ENCODE assay signal across 8 cellular contexts in genomic region chr3:57691411-57692133, GRCh38. TPM values are rescaled to one million over a fixed set of nuclear protein-coding genes. Genes with fewer than 3 reads are reported as not detected.
A peak's percentile ranks its signal among the peaks of the same experiment; 100 is the strongest.
DNase-seq lines count a peak whose midpoint lies in the region; ATAC-seq and TF ChIP-seq lines count a peak whose summit lies in the region.

No MANE protein-coding gene starts in this region.

- no peaks in the 10 kb centered on the region for H3K27me3 ChIP-seq in iPS-18a (ENCODE audit: control insufficient read depth, insufficient read depth, low read length)

- H3K4me3 Mint-ChIP-seq in activated T-helper 17 cell treated with anti-CD3 and anti-CD28 coated beads, Interleukin-2, amount 50 U/mL, for 72 hours, result peak overlapping the region; percentile 96
- peak overlapping the region; percentile 84 for H3K4me3 Mint-ChIP-seq in stimulated activated effector memory CD8-positive, alpha-beta T cell treated with anti-CD3 and anti-CD28 coated beads, Interleukin-12 subunit alpha, Interleukin-12 subunit beta, amount 100 ng/mL, for 72 hours

- peak overlapping the region; percentile 80 for H3K4me3 ChIP-seq in iPS-18a (ENCODE audit: low read length)

- TF ChIP-seq CTCF in GM13977 (IDR thresholded peaks at IDR 0.05; ENCODE audit: extremely low read depth, insufficient read depth, missing control alignments), result no peak

- peak overlapping the region; percentile 94 for H3K27ac Mint-ChIP-seq in activated T-helper 17 cell treated with anti-CD3 and anti-CD28 coated beads, Interleukin-2, amount 50 U/mL, for 72 hours
- H3K27ac Mint-ChIP-seq in stimulated activated effector memory CD8-positive, alpha-beta T cell treated with anti-CD3 and anti-CD28 coated beads, Interleukin-12 subunit alpha, Interleukin-12 subunit beta, amount 100 ng/mL, for 72 hours, result peak overlapping the region; percentile 93

- H3K9me3 ChIP-seq in iPS-18a (ENCODE audit: control insufficient read depth, low read depth, low read length), result no peaks in the 10 kb centered on the region

- no peaks in the 10 kb centered on the region for H3K36me3 ChIP-seq in iPS-18a (ENCODE audit: control insufficient read depth, low read depth, low read length)

- H3K36me3 Mint-ChIP-seq in activated T-helper 17 cell treated with anti-CD3 and anti-CD28 coated beads, Interleukin-2, amount 50 U/mL, for 72 hours (ENCODE audit: low read depth), result peaks cover 29% of the 10 kb centered on the region
- peaks cover 42% of the 10 kb centered on the region for H3K36me3 Mint-ChIP-seq in stimulated activated effector memory CD8-positive, alpha-beta T cell treated with anti-CD3 and anti-CD28 coated beads, Interleukin-12 subunit alpha, Interleukin-12 subunit beta, amount 100 ng/mL, for 72 hours

- H3K4me1 ChIP-seq in iPS-18a (ENCODE audit: control insufficient read depth, low read depth, low read length), result no peaks in the 10 kb centered on the region

- in situ Hi-C loops in GM13977 (cut with MboI; ENCODE audit: low pct_unique_long_range_greater_than_20kb, low sequenced_read_pairs, unreplicated experiment), result no loop called here

- H3K27ac ChIP-seq in iPS-18a (ENCODE audit: low read length), result no peak overlapping the region

- ATAC-seq in activated T-helper 17 cell treated with anti-CD3 and anti-CD28 coated beads, Interleukin-2, amount 50 U/mL, for 72 hours (replicated peaks), result no peak
- ATAC-seq in stimulated activated effector memory CD8-positive, alpha-beta T cell treated with anti-CD3 and anti-CD28 coated beads, Interleukin-12 subunit alpha, Interleukin-12 subunit beta, amount 100 ng/mL, for 72 hours, result no peak
- ATAC-seq in GM19035 (IDR thresholded peaks at IDR 0.05; ENCODE audit: unreplicated experiment), result no peak

- peak overlapping the region; percentile 83 for H3K9ac ChIP-seq in iPS-18a (ENCODE audit: low read length)

- H3K4me1 Mint-ChIP-seq in activated T-helper 17 cell treated with anti-CD3 and anti-CD28 coated beads, Interleukin-2, amount 50 U/mL, for 72 hours, result peaks cover 20% of the 10 kb centered on the region
- peaks cover 42% of the 10 kb centered on the region for H3K4me1 Mint-ChIP-seq in stimulated activated effector memory CD8-positive, alpha-beta T cell treated with anti-CD3 and anti-CD28 coated beads, Interleukin-12 subunit alpha, Interleukin-12 subunit beta, amount 100 ng/mL, for 72 hours

- H3K9me3 Mint-ChIP-seq in activated T-helper 17 cell treated with anti-CD3 and anti-CD28 coated beads, Interleukin-2, amount 50 U/mL, for 72 hours, result no peaks in the 10 kb centered on the region
- H3K9me3 Mint-ChIP-seq in stimulated activated effector memory CD8-positive, alpha-beta T cell treated with anti-CD3 and anti-CD28 coated beads, Interleukin-12 subunit alpha, Interleukin-12 subunit beta, amount 100 ng/mL, for 72 hours, result no peaks in the 10 kb centered on the region

- peak; percentile 62 for DNase-seq in activated effector memory CD4-positive, alpha-beta T cell treated with anti-CD3 and anti-CD28 coated beads, Interleukin-2, amount 50 U/mL, for 16 hours
- DNase-seq in activated effector memory CD4-positive, alpha-beta T cell treated with Interleukin-2 at 50 U/mL for 16 hours, result no peak
- peak in 1 of 2 donors; percentile 62 for DNase-seq in stimulated activated effector memory CD8-positive, alpha-beta T cell treated with anti-CD3 and anti-CD28 coated beads, Interleukin-12 subunit alpha, Interleukin-12 subunit beta, amount 100 ng/mL, for 72 hours (ENCODE audit: low spot score in 2 of 2)
- DNase-seq in NCI-H748 treated with DMSO at 0.1 percent for 48 hours (lab: John Stamatoyannopoulos, UW) (no peak), GM13977 (ENCODE audit: low spot score) (no peak)

- no peaks in the 10 kb centered on the region for H3K27me3 Mint-ChIP-seq in activated T-helper 17 cell treated with anti-CD3 and anti-CD28 coated beads, Interleukin-2, amount 50 U/mL, for 72 hours

RNA-seq across cellular contexts. Expression of gene DENND6A, which starts 1.3 kb away (rescaled TPM):
- total RNA-seq in activated T-helper 17 cell treated with anti-CD3 and anti-CD28 coated beads, Interleukin-2, amount 50 U/mL, for 72 hours, result 10 to 100 TPM; 17.1 to 18.3 TPM
